ENCODE assay signal across 1 cellular context in genomic region chr19:40190891-40191835, GRCh38.
TF ChIP-seq lines count a peak whose summit lies in the region.

TSS of gene MAP3K10 (plus strand) at chr19:40191426. CDS start at chr19:40192032, 606 bp downstream.

TF ChIP-seq in HepG2, 621 proteins besides CTCF, POLR2A, EP300 and RAD21 (continued from another document and continues in another):
- TF ChIP-seq, protein P1, sequence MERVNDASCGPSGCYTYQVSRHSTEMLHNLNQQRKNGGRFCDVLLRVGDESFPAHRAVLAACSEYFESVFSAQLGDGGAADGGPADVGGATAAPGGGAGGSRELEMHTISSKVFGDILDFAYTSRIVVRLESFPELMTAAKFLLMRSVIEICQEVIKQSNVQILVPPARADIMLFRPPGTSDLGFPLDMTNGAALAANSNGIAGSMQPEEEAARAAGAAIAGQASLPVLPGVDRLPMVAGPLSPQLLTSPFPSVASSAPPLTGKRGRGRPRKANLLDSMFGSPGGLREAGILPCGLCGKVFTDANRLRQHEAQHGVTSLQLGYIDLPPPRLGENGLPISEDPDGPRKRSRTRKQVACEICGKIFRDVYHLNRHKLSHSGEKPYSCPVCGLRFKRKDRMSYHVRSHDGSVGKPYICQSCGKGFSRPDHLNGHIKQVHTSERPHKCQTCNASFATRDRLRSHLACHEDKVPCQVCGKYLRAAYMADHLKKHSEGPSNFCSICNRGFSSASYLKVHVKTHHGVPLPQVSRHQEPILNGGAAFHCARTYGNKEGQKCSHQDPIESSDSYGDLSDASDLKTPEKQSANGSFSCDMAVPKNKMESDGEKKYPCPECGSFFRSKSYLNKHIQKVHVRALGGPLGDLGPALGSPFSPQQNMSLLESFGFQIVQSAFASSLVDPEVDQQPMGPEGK (CRISPR knock-in tag; IDR thresholded peaks at IDR 0.05): peak; percentile 82
- TF ChIP-seq RXRA (CRISPR knock-in tag; IDR thresholded peaks at IDR 0.05) (peak; percentile 55; the same call in 1 of the 2 replicates), GMEB2 (CRISPR knock-in tag; IDR thresholded peaks at IDR 0.05; ENCODE audit: low read depth) (no peak), MXI1 (IDR thresholded peaks at IDR 0.05; ENCODE audit: borderline replicate concordance, low read depth, low read length) (0 out of 3 replicates have a peak, but pooled peaks have one; percentile 39), ZSCAN31 (CRISPR knock-in tag; IDR thresholded peaks at IDR 0.05; ENCODE audit: low read depth) (0 out of 2 replicates have a peak, but pooled peaks have one; percentile 74), TAF15 (IDR thresholded peaks at IDR 0.05; ENCODE audit: low read depth, low read length, poor library complexity, severe bottlenecking) (no peak), ZIK1 (CRISPR knock-in tag; IDR thresholded peaks at IDR 0.05; ENCODE audit: borderline replicate concordance, low read depth) (peak; percentile 44; the same call in 1 of the 2 replicates), ZSCAN25 (CRISPR knock-in tag; IDR thresholded peaks at IDR 0.05) (0 out of 2 replicates have a peak, but pooled peaks have one; percentile 27), ZNF761 (CRISPR knock-in tag; conservative IDR thresholded peaks at IDR 0.05) (no peak), SAP130 (CRISPR knock-in tag; IDR thresholded peaks at IDR 0.05; ENCODE audit: low read depth) (peak; percentile 54), ZBTB7A (CRISPR knock-in tag; IDR thresholded peaks at IDR 0.05) (peak; percentile 89), HNF1B (CRISPR knock-in tag; IDR thresholded peaks at IDR 0.05) (0 out of 2 replicates have a peak, but pooled peaks have one; percentile 25), SIN3A (IDR thresholded peaks at IDR 0.05; ENCODE audit: borderline replicate concordance, low read depth, low read length) (peak; percentile 30; the same call in 1 of the 2 replicates), NR1H2 (CRISPR knock-in tag; IDR thresholded peaks at IDR 0.05; ENCODE audit: borderline replicate concordance, low read depth) (0 out of 2 replicates have a peak, but pooled peaks have one; percentile 64), JUNB (CRISPR knock-in tag; IDR thresholded peaks at IDR 0.05; ENCODE audit: borderline replicate concordance) (no peak), MED13 (CRISPR knock-in tag; IDR thresholded peaks at IDR 0.05) (peak; percentile 71; the same call in 1 of the 2 replicates), ZNF264 (CRISPR knock-in tag; IDR thresholded peaks at IDR 0.05) (peak; percentile 57; the same call in 1 of the 2 replicates), YEATS2 (CRISPR knock-in tag; IDR thresholded peaks at IDR 0.05; ENCODE audit: borderline replicate concordance) (peak; percentile 55; the same call in 1 of the 2 replicates), HMGA1 (CRISPR knock-in tag; conservative IDR thresholded peaks at IDR 0.05) (no peak), ZFP82 (CRISPR knock-in tag; IDR thresholded peaks at IDR 0.05; ENCODE audit: borderline replicate concordance) (0 out of 2 replicates have a peak, but pooled peaks have one; percentile 65), ZZZ3 (CRISPR knock-in tag; IDR thresholded peaks at IDR 0.05; ENCODE audit: borderline replicate concordance) (no peak), HOXA5 (CRISPR knock-in tag; IDR thresholded peaks at IDR 0.05) (0 out of 2 replicates have a peak, but pooled peaks have one; percentile 53), ZNF263 (CRISPR knock-in tag; IDR thresholded peaks at IDR 0.05) (peak; percentile 64), SPEN (CRISPR knock-in tag; IDR thresholded peaks at IDR 0.05; ENCODE audit: low read depth) (peak; percentile 53; the same call in 1 of the 2 replicates), NFATC3 (CRISPR knock-in tag; IDR thresholded peaks at IDR 0.05) (0 out of 2 replicates have a peak, but pooled peaks have one; percentile 20), ZFP37 (CRISPR knock-in tag; IDR thresholded peaks at IDR 0.05; ENCODE audit: borderline replicate concordance) (no peak), MXD3 (CRISPR knock-in tag; IDR thresholded peaks at IDR 0.05) (peak; percentile 44; the same call in 1 of the 2 replicates), SRSF1 (optimal IDR thresholded peaks at IDR 0.05; ENCODE audit: low read depth, low read length) (peak; percentile 59), ISX (CRISPR knock-in tag; conservative IDR thresholded peaks at IDR 0.05) (no peak), ZFP62 (CRISPR knock-in tag; IDR thresholded peaks at IDR 0.05) (no peak), REXO4 (CRISPR knock-in tag; IDR thresholded peaks at IDR 0.05; ENCODE audit: borderline replicate concordance) (peak; percentile 65; the same call in 1 of the 2 replicates), NR0B2 (CRISPR knock-in tag; IDR thresholded peaks at IDR 0.05) (0 out of 2 replicates have a peak, but pooled peaks have one; percentile 63), SSRP1 (CRISPR knock-in tag; IDR thresholded peaks at IDR 0.05) (0 out of 2 replicates have a peak, but pooled peaks have one; percentile 32), YY1 (IDR thresholded peaks at IDR 0.05; ENCODE audit: insufficient read depth, insufficient replicate concordance, low read depth, low read length) (peak; percentile 29), SRY (CRISPR knock-in tag; IDR thresholded peaks at IDR 0.05) (peak; percentile 85; the same call in 1 of the 2 replicates), ZNF792 (CRISPR knock-in tag; IDR thresholded peaks at IDR 0.05) (peak; percentile 43; the same call in 1 of the 2 replicates), ZNF704 (CRISPR knock-in tag; IDR thresholded peaks at IDR 0.05; ENCODE audit: borderline replicate concordance) (0 out of 2 replicates have a peak, but pooled peaks have one; percentile 43), ZNF354B (CRISPR knock-in tag; IDR thresholded peaks at IDR 0.05) (no peak), KAT7 (CRISPR knock-in tag; IDR thresholded peaks at IDR 0.05; ENCODE audit: borderline replicate concordance) (no peak), GTF3A (CRISPR knock-in tag; conservative IDR thresholded peaks at IDR 0.05) (no peak), ZNF20 (CRISPR knock-in tag; IDR thresholded peaks at IDR 0.05) (peak; percentile 81)
- TF ChIP-seq, protein P2, sequence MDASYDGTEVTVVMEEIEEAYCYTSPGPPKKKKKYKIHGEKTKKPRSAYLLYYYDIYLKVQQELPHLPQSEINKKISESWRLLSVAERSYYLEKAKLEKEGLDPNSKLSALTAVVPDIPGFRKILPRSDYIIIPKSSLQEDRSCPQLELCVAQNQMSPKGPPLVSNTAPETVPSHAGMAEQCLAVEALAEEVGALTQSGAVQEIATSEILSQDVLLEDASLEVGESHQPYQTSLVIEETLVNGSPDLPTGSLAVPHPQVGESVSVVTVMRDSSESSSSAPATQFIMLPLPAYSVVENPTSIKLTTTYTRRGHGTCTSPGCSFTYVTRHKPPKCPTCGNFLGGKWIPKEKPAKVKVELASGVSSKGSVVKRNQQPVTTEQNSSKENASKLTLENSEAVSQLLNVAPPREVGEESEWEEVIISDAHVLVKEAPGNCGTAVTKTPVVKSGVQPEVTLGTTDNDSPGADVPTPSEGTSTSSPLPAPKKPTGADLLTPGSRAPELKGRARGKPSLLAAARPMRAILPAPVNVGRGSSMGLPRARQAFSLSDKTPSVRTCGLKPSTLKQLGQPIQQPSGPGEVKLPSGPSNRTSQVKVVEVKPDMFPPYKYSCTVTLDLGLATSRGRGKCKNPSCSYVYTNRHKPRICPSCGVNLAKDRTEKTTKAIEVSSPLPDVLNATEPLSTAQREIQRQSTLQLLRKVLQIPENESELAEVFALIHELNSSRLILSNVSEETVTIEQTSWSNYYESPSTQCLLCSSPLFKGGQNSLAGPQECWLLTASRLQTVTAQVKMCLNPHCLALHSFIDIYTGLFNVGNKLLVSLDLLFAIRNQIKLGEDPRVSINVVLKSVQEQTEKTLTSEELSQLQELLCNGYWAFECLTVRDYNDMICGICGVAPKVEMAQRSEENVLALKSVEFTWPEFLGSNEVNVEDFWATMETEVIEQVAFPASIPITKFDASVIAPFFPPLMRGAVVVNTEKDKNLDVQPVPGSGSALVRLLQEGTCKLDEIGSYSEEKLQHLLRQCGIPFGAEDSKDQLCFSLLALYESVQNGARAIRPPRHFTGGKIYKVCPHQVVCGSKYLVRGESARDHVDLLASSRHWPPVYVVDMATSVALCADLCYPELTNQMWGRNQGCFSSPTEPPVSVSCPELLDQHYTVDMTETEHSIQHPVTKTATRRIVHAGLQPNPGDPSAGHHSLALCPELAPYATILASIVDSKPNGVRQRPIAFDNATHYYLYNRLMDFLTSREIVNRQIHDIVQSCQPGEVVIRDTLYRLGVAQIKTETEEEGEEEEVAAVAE (CRISPR knock-in tag; IDR thresholded peaks at IDR 0.05; ENCODE audit: borderline replicate concordance): no peak
- TF ChIP-seq, protein P3, sequence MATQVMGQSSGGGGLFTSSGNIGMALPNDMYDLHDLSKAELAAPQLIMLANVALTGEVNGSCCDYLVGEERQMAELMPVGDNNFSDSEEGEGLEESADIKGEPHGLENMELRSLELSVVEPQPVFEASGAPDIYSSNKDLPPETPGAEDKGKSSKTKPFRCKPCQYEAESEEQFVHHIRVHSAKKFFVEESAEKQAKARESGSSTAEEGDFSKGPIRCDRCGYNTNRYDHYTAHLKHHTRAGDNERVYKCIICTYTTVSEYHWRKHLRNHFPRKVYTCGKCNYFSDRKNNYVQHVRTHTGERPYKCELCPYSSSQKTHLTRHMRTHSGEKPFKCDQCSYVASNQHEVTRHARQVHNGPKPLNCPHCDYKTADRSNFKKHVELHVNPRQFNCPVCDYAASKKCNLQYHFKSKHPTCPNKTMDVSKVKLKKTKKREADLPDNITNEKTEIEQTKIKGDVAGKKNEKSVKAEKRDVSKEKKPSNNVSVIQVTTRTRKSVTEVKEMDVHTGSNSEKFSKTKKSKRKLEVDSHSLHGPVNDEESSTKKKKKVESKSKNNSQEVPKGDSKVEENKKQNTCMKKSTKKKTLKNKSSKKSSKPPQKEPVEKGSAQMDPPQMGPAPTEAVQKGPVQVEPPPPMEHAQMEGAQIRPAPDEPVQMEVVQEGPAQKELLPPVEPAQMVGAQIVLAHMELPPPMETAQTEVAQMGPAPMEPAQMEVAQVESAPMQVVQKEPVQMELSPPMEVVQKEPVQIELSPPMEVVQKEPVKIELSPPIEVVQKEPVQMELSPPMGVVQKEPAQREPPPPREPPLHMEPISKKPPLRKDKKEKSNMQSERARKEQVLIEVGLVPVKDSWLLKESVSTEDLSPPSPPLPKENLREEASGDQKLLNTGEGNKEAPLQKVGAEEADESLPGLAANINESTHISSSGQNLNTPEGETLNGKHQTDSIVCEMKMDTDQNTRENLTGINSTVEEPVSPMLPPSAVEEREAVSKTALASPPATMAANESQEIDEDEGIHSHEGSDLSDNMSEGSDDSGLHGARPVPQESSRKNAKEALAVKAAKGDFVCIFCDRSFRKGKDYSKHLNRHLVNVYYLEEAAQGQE (IDR thresholded peaks at IDR 0.05; ENCODE audit: borderline replicate concordance in 1 of 2, low read depth in 1 of 2, low read length in 2 of 2): no peak
- TF ChIP-seq, protein P4, sequence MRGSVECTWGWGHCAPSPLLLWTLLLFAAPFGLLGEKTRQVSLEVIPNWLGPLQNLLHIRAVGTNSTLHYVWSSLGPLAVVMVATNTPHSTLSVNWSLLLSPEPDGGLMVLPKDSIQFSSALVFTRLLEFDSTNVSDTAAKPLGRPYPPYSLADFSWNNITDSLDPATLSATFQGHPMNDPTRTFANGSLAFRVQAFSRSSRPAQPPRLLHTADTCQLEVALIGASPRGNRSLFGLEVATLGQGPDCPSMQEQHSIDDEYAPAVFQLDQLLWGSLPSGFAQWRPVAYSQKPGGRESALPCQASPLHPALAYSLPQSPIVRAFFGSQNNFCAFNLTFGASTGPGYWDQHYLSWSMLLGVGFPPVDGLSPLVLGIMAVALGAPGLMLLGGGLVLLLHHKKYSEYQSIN (CRISPR knock-in tag; IDR thresholded peaks at IDR 0.05; ENCODE audit: borderline replicate concordance): no peak
- TF ChIP-seq, protein P5, sequence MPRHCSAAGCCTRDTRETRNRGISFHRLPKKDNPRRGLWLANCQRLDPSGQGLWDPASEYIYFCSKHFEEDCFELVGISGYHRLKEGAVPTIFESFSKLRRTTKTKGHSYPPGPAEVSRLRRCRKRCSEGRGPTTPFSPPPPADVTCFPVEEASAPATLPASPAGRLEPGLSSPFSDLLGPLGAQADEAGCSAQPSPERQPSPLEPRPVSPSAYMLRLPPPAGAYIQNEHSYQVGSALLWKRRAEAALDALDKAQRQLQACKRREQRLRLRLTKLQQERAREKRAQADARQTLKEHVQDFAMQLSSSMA (CRISPR knock-in tag; IDR thresholded peaks at IDR 0.05): peak; percentile 64; the same call in 1 of the 2 replicates
